Comparison of ENCODE assay signal across 1 cellular context in the genomic region with DNA sequence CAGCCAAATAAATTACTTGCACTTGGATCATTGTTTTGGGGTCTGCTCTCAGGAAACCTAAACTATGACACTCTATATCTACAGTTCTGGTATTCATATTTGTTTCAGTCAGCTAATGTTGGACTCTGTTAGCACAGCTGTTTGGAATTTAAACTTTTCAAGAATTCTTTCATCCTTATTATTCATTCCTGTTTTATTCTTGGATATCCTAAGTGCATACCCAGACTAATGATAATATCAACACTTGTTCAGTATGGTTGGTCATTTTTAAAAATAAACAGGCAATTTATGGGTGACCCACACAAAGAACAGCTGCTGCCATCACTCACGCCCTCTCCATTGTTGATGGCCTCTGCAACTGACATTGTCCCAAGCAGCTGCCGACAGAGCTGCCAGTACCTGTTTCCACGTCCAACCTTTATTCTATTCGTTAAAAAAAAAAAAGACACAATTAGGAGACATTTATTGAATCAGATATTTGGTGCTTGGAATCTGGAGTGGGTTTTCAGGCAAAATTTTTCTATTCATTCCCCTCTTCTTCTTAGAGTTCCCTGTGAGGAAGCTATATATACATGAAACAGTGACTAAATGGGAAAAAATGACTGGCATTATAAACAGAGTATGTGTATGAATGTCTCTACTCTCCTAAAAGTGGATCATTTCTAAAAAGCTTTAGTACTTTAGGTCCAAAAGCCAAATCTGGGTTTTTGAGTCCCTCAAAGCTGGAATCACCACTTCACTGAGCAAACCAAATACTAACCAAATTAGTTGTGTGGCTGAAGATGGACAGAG.
TF ChIP-seq lines count a peak whose summit lies in the region.

No MANE protein-coding gene starts in this region.

TF ChIP-seq in SK-N-SH treated with all-trans-retinoic acid at 6 μM for 48 hours, 23 proteins besides CTCF, POLR2A, EP300 and RAD21:
- TF ChIP-seq, protein P1, sequence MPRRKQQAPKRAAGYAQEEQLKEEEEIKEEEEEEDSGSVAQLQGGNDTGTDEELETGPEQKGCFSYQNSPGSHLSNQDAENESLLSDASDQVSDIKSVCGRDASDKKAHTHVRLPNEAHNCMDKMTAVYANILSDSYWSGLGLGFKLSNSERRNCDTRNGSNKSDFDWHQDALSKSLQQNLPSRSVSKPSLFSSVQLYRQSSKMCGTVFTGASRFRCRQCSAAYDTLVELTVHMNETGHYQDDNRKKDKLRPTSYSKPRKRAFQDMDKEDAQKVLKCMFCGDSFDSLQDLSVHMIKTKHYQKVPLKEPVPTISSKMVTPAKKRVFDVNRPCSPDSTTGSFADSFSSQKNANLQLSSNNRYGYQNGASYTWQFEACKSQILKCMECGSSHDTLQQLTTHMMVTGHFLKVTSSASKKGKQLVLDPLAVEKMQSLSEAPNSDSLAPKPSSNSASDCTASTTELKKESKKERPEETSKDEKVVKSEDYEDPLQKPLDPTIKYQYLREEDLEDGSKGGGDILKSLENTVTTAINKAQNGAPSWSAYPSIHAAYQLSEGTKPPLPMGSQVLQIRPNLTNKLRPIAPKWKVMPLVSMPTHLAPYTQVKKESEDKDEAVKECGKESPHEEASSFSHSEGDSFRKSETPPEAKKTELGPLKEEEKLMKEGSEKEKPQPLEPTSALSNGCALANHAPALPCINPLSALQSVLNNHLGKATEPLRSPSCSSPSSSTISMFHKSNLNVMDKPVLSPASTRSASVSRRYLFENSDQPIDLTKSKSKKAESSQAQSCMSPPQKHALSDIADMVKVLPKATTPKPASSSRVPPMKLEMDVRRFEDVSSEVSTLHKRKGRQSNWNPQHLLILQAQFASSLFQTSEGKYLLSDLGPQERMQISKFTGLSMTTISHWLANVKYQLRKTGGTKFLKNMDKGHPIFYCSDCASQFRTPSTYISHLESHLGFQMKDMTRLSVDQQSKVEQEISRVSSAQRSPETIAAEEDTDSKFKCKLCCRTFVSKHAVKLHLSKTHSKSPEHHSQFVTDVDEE (CRISPR knock-in tag; IDR thresholded peaks at IDR 0.05), result no peak
- no peak for TF ChIP-seq TCF4 (CRISPR knock-in tag; IDR thresholded peaks at IDR 0.05; ENCODE audit: borderline replicate concordance)
- no peak for TF ChIP-seq ZNF565 (CRISPR knock-in tag; conservative IDR thresholded peaks at IDR 0.05; ENCODE audit: low read depth)
- no peak for TF ChIP-seq SNAI2 (CRISPR knock-in tag; IDR thresholded peaks at IDR 0.05)
- TF ChIP-seq, protein P2, sequence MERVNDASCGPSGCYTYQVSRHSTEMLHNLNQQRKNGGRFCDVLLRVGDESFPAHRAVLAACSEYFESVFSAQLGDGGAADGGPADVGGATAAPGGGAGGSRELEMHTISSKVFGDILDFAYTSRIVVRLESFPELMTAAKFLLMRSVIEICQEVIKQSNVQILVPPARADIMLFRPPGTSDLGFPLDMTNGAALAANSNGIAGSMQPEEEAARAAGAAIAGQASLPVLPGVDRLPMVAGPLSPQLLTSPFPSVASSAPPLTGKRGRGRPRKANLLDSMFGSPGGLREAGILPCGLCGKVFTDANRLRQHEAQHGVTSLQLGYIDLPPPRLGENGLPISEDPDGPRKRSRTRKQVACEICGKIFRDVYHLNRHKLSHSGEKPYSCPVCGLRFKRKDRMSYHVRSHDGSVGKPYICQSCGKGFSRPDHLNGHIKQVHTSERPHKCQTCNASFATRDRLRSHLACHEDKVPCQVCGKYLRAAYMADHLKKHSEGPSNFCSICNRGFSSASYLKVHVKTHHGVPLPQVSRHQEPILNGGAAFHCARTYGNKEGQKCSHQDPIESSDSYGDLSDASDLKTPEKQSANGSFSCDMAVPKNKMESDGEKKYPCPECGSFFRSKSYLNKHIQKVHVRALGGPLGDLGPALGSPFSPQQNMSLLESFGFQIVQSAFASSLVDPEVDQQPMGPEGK (CRISPR knock-in tag; IDR thresholded peaks at IDR 0.05; ENCODE audit: borderline replicate concordance), result no peak
- no peak for TF ChIP-seq ARNTL (CRISPR knock-in tag; IDR thresholded peaks at IDR 0.05; ENCODE audit: borderline replicate concordance, low read depth)
- no peak for TF ChIP-seq RARB (CRISPR knock-in tag; IDR thresholded peaks at IDR 0.05)
- TF ChIP-seq GLIS3 (CRISPR knock-in tag; IDR thresholded peaks at IDR 0.05), result no peak
- TF ChIP-seq ZC3H10 (CRISPR knock-in tag; IDR thresholded peaks at IDR 0.05), result no peak
- TF ChIP-seq BACH2 (CRISPR knock-in tag; IDR thresholded peaks at IDR 0.05; ENCODE audit: borderline replicate concordance), result no peak
- no peak for TF ChIP-seq ZFP30 (CRISPR knock-in tag; IDR thresholded peaks at IDR 0.05)
- no peak for TF ChIP-seq TOX (CRISPR knock-in tag; IDR thresholded peaks at IDR 0.05; ENCODE audit: borderline replicate concordance)
- TF ChIP-seq ZNF70 (CRISPR knock-in tag; IDR thresholded peaks at IDR 0.05), result no peak
TF ChIP-seq in SK-N-SH treated with all-trans-retinoic acid at 6 μM for 48 hours: peak in this region for 0.
